33 cellular contexts compared by ENCODE assay signal in the genomic region with DNA sequence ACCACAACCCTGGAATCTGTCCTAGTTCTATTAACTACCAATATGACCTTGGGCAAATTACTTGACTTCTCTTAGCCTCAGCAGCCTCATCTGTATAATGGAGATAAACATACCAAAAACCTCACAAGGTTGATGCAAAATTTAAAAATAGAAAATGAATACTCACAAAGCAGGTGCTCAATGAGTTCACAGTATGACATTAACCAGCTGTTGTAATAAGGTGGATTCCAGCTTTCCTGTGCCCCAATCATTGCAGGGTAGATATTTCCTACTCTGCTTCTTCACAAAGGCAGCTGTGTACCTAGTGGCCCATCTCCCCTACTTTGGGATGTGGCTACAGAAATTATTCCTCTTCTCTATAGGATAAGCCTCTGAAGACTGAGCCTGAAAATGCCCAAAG. TPM values are rescaled to one million over a fixed set of nuclear protein-coding genes. Genes with fewer than 3 reads are reported as not detected.
"Had no signal": no experiment of that assay in that cellular context is flagged by ENCODE, and none has a peak within 500 bp of the region (broad histone marks: within the 10 kb centered on the region; RNA-seq: fewer than 3 reads in every experiment).

No MANE protein-coding gene starts in this region.

- H3K4me3 Mint-ChIP-seq: immature natural killer cell; mesothelial cell of epicardium; naive thymus-derived CD4-positive, alpha-beta T cell; natural killer cell treated with Interleukin-12 subunit alpha and Interleukin-12 subunit beta and Interleukin-15 and Interleukin-18, amount 100 ng/mL, for 72 hours; stimulated activated effector memory CD8-positive, alpha-beta T cell treated with anti-CD3 and anti-CD28 coated beads, Interleukin-12 subunit alpha, Interleukin-12 subunit beta, amount 100 ng/mL, for 72 hours; stimulated activated naive CD8-positive, alpha-beta T cell treated with anti-CD3 and anti-CD28 coated beads, Interleukin-15, Interleukin-2, amounts not matched to agents 100 ng/mL and 50 ng/mL, for 24 hours had no signal

- DNase-seq: hypothalamus; immature natural killer cell; kidney; left colon; left lung; lower lobe of right lung; mesendoderm; naive thymus-derived CD4-positive, alpha-beta T cell; ovary; right cardiac atrium; sigmoid colon; small intestine; spleen; stimulated activated CD4-positive, alpha-beta T cell treated with anti-CD3 and anti-CD28 coated beads, Interleukin-4, amount 100 ng/mL, for 24 hours; stimulated activated naive CD4-positive, alpha-beta T cell; tibial artery; trophoblast cell; upper lobe of right lung had no signal

- H3K4me1 ChIP-seq: left lung, lower lobe of right lung, spleen, suprapubic skin, tibial artery, upper lobe of right lung had no signal

- FAIRE-seq: islet of Langerhans, kidney, small intestine, urothelium cell line had no signal

- H3K9me3 ChIP-seq: left lung, lower lobe of right lung, ovary, sigmoid colon, spleen, suprapubic skin, thoracic aorta, tibial artery, upper lobe of right lung had no signal

- H3K27ac ChIP-seq: left lung, lower lobe of right lung, ovary, spleen, suprapubic skin, thoracic aorta, tibial artery, upper lobe of right lung had no signal

- H3K4me3 ChIP-seq: left lung, lower lobe of right lung, ovary, sigmoid colon, spleen, suprapubic skin, thoracic aorta, tibial artery, upper lobe of right lung had no signal

- ATAC-seq: left colon; left lung; lower lobe of right lung; naive thymus-derived CD4-positive, alpha-beta T cell; natural killer cell treated with Interleukin-12 subunit alpha and Interleukin-12 subunit beta and Interleukin-15 and Interleukin-18, amount 100 ng/mL, for 72 hours; right cardiac atrium; stimulated activated effector memory CD8-positive, alpha-beta T cell treated with anti-CD3 and anti-CD28 coated beads, Interleukin-12 subunit alpha, Interleukin-12 subunit beta, amount 100 ng/mL, for 72 hours; upper lobe of right lung had no signal

- H3K9me3 Mint-ChIP-seq: mesothelial cell of epicardium; naive thymus-derived CD4-positive, alpha-beta T cell; natural killer cell treated with Interleukin-12 subunit alpha and Interleukin-12 subunit beta and Interleukin-15 and Interleukin-18, amount 100 ng/mL, for 72 hours; stimulated activated effector memory CD8-positive, alpha-beta T cell treated with anti-CD3 and anti-CD28 coated beads, Interleukin-12 subunit alpha, Interleukin-12 subunit beta, amount 100 ng/mL, for 72 hours; stimulated activated naive CD8-positive, alpha-beta T cell treated with anti-CD3 and anti-CD28 coated beads, Interleukin-15, Interleukin-2, amounts not matched to agents 100 ng/mL and 50 ng/mL, for 24 hours had no signal

- H3K4me1 Mint-ChIP-seq: immature natural killer cell; mesothelial cell of epicardium; naive thymus-derived CD4-positive, alpha-beta T cell; stimulated activated effector memory CD8-positive, alpha-beta T cell treated with anti-CD3 and anti-CD28 coated beads, Interleukin-12 subunit alpha, Interleukin-12 subunit beta, amount 100 ng/mL, for 72 hours had no signal

- H3K36me3 Mint-ChIP-seq: immature natural killer cell; mesothelial cell of epicardium; naive thymus-derived CD4-positive, alpha-beta T cell; natural killer cell treated with Interleukin-12 subunit alpha and Interleukin-12 subunit beta and Interleukin-15 and Interleukin-18, amount 100 ng/mL, for 72 hours; stimulated activated effector memory CD8-positive, alpha-beta T cell treated with anti-CD3 and anti-CD28 coated beads, Interleukin-12 subunit alpha, Interleukin-12 subunit beta, amount 100 ng/mL, for 72 hours had no signal

- H3K27ac Mint-ChIP-seq: immature natural killer cell; mesothelial cell of epicardium; naive thymus-derived CD4-positive, alpha-beta T cell; natural killer cell treated with Interleukin-12 subunit alpha and Interleukin-12 subunit beta and Interleukin-15 and Interleukin-18, amount 100 ng/mL, for 72 hours; progenitor cell of endocrine pancreas; stimulated activated effector memory CD8-positive, alpha-beta T cell treated with anti-CD3 and anti-CD28 coated beads, Interleukin-12 subunit alpha, Interleukin-12 subunit beta, amount 100 ng/mL, for 72 hours; stimulated activated naive CD8-positive, alpha-beta T cell treated with anti-CD3 and anti-CD28 coated beads, Interleukin-15, Interleukin-2, amounts not matched to agents 100 ng/mL and 50 ng/mL, for 24 hours had no signal

- H3K36me3 ChIP-seq: left lung, lower lobe of right lung, ovary, sigmoid colon, spleen, suprapubic skin, thoracic aorta, tibial artery, upper lobe of right lung had no signal

- H3K27me3 ChIP-seq: left lung, ovary, sigmoid colon, tibial artery had no signal

RNA-seq across cellular contexts. Expression of gene HTR4, which starts 8.8 kb away (rescaled TPM):
- total RNA-seq: left lung; lower lobe of right lung; mononuclear cell; naive thymus-derived CD4-positive, alpha-beta T cell; natural killer cell treated with Interleukin-12 subunit alpha and Interleukin-12 subunit beta and Interleukin-15 and Interleukin-18, amount 100 ng/mL, for 72 hours; omental fat pad; progenitor cell of endocrine pancreas; pulmonary artery endothelial cell; renal cortical epithelial cell; subcutaneous adipose tissue had no signal
- polyA plus RNA-seq: immature natural killer cell; naive thymus-derived CD4-positive, alpha-beta T cell; neural cell had no signal
